In genomic region chr6:135780326-135780725, GRCh38 we compare ENCODE assay signal across 40 cellular contexts.
"Had no signal": no experiment of that assay in that cellular context is flagged by ENCODE, and none has a peak within 500 bp of the region (broad histone marks: within the 10 kb centered on the region; RNA-seq: fewer than 3 reads in every experiment).

No MANE protein-coding gene starts in this region.

- H3K9me3 Mint-ChIP-seq: activated naive CD4-positive, alpha-beta T cell treated with anti-CD3 and anti-CD28 coated beads for 36 hours; activated naive CD4-positive, alpha-beta T cell treated with anti-CD3 and anti-CD28 coated beads, Interleukin-2, amount 10 ng/mL, durations not matched to agents 7 days and 5 days; activated naive CD4-positive, alpha-beta T cell treated with anti-CD3 and anti-CD28 coated beads, Interleukin-2, amount 50 U/mL, for 24 hours; activated naive CD8-positive, alpha-beta T cell treated with anti-CD3 and anti-CD28 coated beads for 36 hours; activated naive CD8-positive, alpha-beta T cell treated with anti-CD3 and anti-CD28 coated beads, Interleukin-2, amount 10 ng/mL, durations not matched to agents 7 days and 5 days; activated naive CD8-positive, alpha-beta T cell treated with anti-CD3 and anti-CD28 coated beads, Interleukin-2, amount 50 U/mL, for 24 hours; activated T-cell treated with anti-CD3 and anti-CD28 coated beads, Interleukin-2, amount 50 U/mL, for 24 hours; activated T-cell treated with anti-CD3 and anti-CD28 coated beads, Interleukin-2, amount 50 U/mL, for 4 hours; activated T-cell treated with anti-CD3 and anti-CD28 coated beads, Interleukin-2, amount 50 U/mL, for 72 hours; activated T-helper 17 cell treated with anti-CD3 and anti-CD28 coated beads, Interleukin-2, amount 50 U/mL, for 72 hours; central memory CD8-positive, alpha-beta T cell had no signal

- H3K27ac ChIP-seq: adrenal gland, ascending aorta, body of pancreas, brain microvascular endothelial cell, breast epithelium, cardiac muscle cell had no signal

- ATAC-seq: activated naive CD4-positive, alpha-beta T cell treated with anti-CD3 and anti-CD28 coated beads, Interleukin-2, amount 50 U/mL, for 72 hours; activated naive CD8-positive, alpha-beta T cell treated with anti-CD3 and anti-CD28 coated beads, Interleukin-2, amount 50 U/mL, for 24 hours; activated T-cell treated with anti-CD3 and anti-CD28 coated beads, Interleukin-2, amount 50 U/mL, for 4 hours; activated T-cell treated with anti-CD3 and anti-CD28 coated beads, Interleukin-2, amount 50 U/mL, for 72 hours; activated T-helper 17 cell treated with anti-CD3 and anti-CD28 coated beads, Interleukin-2, amount 50 U/mL, for 72 hours; body of pancreas had no signal

- H3K27me3 Mint-ChIP-seq: activated naive CD4-positive, alpha-beta T cell treated with anti-CD3 and anti-CD28 coated beads, Interleukin-2, amount 10 ng/mL, durations not matched to agents 7 days and 5 days; activated naive CD4-positive, alpha-beta T cell treated with anti-CD3 and anti-CD28 coated beads, Interleukin-2, amount 50 U/mL, for 24 hours; activated naive CD8-positive, alpha-beta T cell treated with anti-CD3 and anti-CD28 coated beads, Interleukin-2, amount 10 ng/mL, durations not matched to agents 7 days and 5 days; activated naive CD8-positive, alpha-beta T cell treated with anti-CD3 and anti-CD28 coated beads, Interleukin-2, amount 50 U/mL, for 24 hours; brain had no signal

- H3K9me3 ChIP-seq: adrenal gland, ascending aorta, body of pancreas, breast epithelium had no signal

- H3K36me3 ChIP-seq: adrenal gland, ascending aorta, brain microvascular endothelial cell, breast epithelium, cardiac muscle cell had no signal

- H3K36me3 Mint-ChIP-seq: activated naive CD4-positive, alpha-beta T cell treated with anti-CD3 and anti-CD28 coated beads, Interleukin-2, amount 10 ng/mL, durations not matched to agents 7 days and 5 days; activated naive CD4-positive, alpha-beta T cell treated with anti-CD3 and anti-CD28 coated beads, Interleukin-2, amount 50 U/mL, for 24 hours; activated naive CD4-positive, alpha-beta T cell treated with anti-CD3 and anti-CD28 coated beads, Interleukin-2, amount 50 U/mL, for 72 hours; activated naive CD8-positive, alpha-beta T cell treated with anti-CD3 and anti-CD28 coated beads for 36 hours; activated naive CD8-positive, alpha-beta T cell treated with anti-CD3 and anti-CD28 coated beads, Interleukin-2, amount 10 ng/mL, durations not matched to agents 7 days and 5 days; brain had no signal

- DNase-seq: activated effector memory CD4-positive, alpha-beta T cell treated with anti-CD3 and anti-CD28 coated beads, Interleukin-2, amount 50 U/mL, for 16 hours; activated effector memory CD4-positive, alpha-beta T cell treated with Interleukin-2 at 50 U/mL for 16 hours; activated gamma-delta T cell; activated gamma-delta T cell treated with Interleukin-2 at 50 U/mL for 16 hours; activated naive CD4-positive, alpha-beta T cell; activated naive CD4-positive, alpha-beta T cell treated with anti-CD3 and anti-CD28 coated beads for 36 hours; activated naive CD4-positive, alpha-beta T cell treated with anti-CD3 and anti-CD28 coated beads, Interleukin-2, amount 10 ng/mL, durations not matched to agents 7 days and 5 days; activated naive CD4-positive, alpha-beta T cell treated with anti-CD3 and anti-CD28 coated beads, Interleukin-2, amount 50 U/mL, for 16 hours; activated naive CD4-positive, alpha-beta T cell treated with Interleukin-2 at 50 U/mL for 16 hours; activated naive CD8-positive, alpha-beta T cell treated with anti-CD3 and anti-CD28 coated beads for 36 hours; activated naive CD8-positive, alpha-beta T cell treated with anti-CD3 and anti-CD28 coated beads, Interleukin-2, amount 10 ng/mL, durations not matched to agents 7 days and 5 days; activated naive CD8-positive, alpha-beta T cell treated with anti-CD3 and anti-CD28 coated beads, Interleukin-2, amount 50 U/mL, for 24 hours; activated T-cell treated with anti-CD3 and anti-CD28 coated beads, Interleukin-2, amount 50 U/mL, for 1 hour; activated T-cell treated with anti-CD3 and anti-CD28 coated beads, Interleukin-2, amount 50 U/mL, for 24 hours; activated T-cell treated with anti-CD3 and anti-CD28 coated beads, Interleukin-2, amount 50 U/mL, for 4 hours; activated T-cell treated with anti-CD3 and anti-CD28 coated beads, Interleukin-2, amount 50 U/mL, for 48 hours; activated T-cell treated with anti-CD3 and anti-CD28 coated beads, Interleukin-2, amount 50 U/mL, for 72 hours; adrenal gland; amniotic stem cell; amygdala; anterior cingulate cortex; aorta; body of pancreas; brain microvascular endothelial cell; caudate nucleus; central memory CD4-positive, alpha-beta T cell; cerebellar nuclear complex had no signal

- H3K4me3 Mint-ChIP-seq: activated naive CD4-positive, alpha-beta T cell treated with anti-CD3 and anti-CD28 coated beads for 36 hours; activated naive CD4-positive, alpha-beta T cell treated with anti-CD3 and anti-CD28 coated beads, Interleukin-2, amount 10 ng/mL, durations not matched to agents 7 days and 5 days; activated naive CD4-positive, alpha-beta T cell treated with anti-CD3 and anti-CD28 coated beads, Interleukin-2, amount 50 U/mL, for 24 hours; activated naive CD8-positive, alpha-beta T cell; activated naive CD8-positive, alpha-beta T cell treated with anti-CD3 and anti-CD28 coated beads for 36 hours; activated naive CD8-positive, alpha-beta T cell treated with anti-CD3 and anti-CD28 coated beads, Interleukin-2, amount 10 ng/mL, durations not matched to agents 7 days and 5 days; activated naive CD8-positive, alpha-beta T cell treated with anti-CD3 and anti-CD28 coated beads, Interleukin-2, amount 50 U/mL, for 24 hours; activated T-cell treated with anti-CD3 and anti-CD28 coated beads, Interleukin-2, amount 50 U/mL, for 24 hours; activated T-cell treated with anti-CD3 and anti-CD28 coated beads, Interleukin-2, amount 50 U/mL, for 4 hours; activated T-cell treated with anti-CD3 and anti-CD28 coated beads, Interleukin-2, amount 50 U/mL, for 72 hours; activated T-helper 1 cell treated with anti-CD3 and anti-CD28 coated beads, Interleukin-12 subunit alpha, Interleukin-12 subunit beta, Interleukin-2, Interleukin-4 antibody, amounts not matched to agents 30 ng/mL and 10 ng/mL and 1 ng/mL, durations not matched to agents 14 hours and 24 hours and 36 hours; activated T-helper 17 cell treated with anti-CD3 and anti-CD28 coated beads, Interleukin-2, amount 50 U/mL, for 72 hours; brain; central memory CD8-positive, alpha-beta T cell had no signal

- FAIRE-seq: astrocyte, bronchial epithelial cell had no signal

- H3K4me1 Mint-ChIP-seq: activated naive CD4-positive, alpha-beta T cell treated with anti-CD3 and anti-CD28 coated beads, Interleukin-2, amount 10 ng/mL, durations not matched to agents 7 days and 5 days; activated naive CD4-positive, alpha-beta T cell treated with anti-CD3 and anti-CD28 coated beads, Interleukin-2, amount 50 U/mL, for 24 hours; activated naive CD8-positive, alpha-beta T cell treated with anti-CD3 and anti-CD28 coated beads, Interleukin-2, amount 10 ng/mL, durations not matched to agents 7 days and 5 days; activated T-helper 17 cell treated with anti-CD3 and anti-CD28 coated beads, Interleukin-2, amount 50 U/mL, for 72 hours; central memory CD8-positive, alpha-beta T cell had no signal

- H3K27me3 ChIP-seq: adrenal gland, ascending aorta, body of pancreas, brain microvascular endothelial cell, breast epithelium, cardiac muscle cell had no signal

- H3K4me3 ChIP-seq: adrenal gland, ascending aorta, body of pancreas, breast epithelium, cardiac muscle cell had no signal

- H3K4me1 ChIP-seq: adrenal gland, ascending aorta, body of pancreas, breast epithelium had no signal

- H3K27ac Mint-ChIP-seq: activated naive CD4-positive, alpha-beta T cell treated with anti-CD3 and anti-CD28 coated beads for 36 hours; activated naive CD4-positive, alpha-beta T cell treated with anti-CD3 and anti-CD28 coated beads, Interleukin-2, amount 10 ng/mL, durations not matched to agents 7 days and 5 days; activated naive CD4-positive, alpha-beta T cell treated with anti-CD3 and anti-CD28 coated beads, Interleukin-2, amount 50 U/mL, for 24 hours; activated naive CD4-positive, alpha-beta T cell treated with anti-CD3 and anti-CD28 coated beads, Interleukin-2, amount 50 U/mL, for 72 hours; activated naive CD8-positive, alpha-beta T cell; activated naive CD8-positive, alpha-beta T cell treated with anti-CD3 and anti-CD28 coated beads for 36 hours; activated naive CD8-positive, alpha-beta T cell treated with anti-CD3 and anti-CD28 coated beads, Interleukin-2, amount 10 ng/mL, durations not matched to agents 7 days and 5 days; activated naive CD8-positive, alpha-beta T cell treated with anti-CD3 and anti-CD28 coated beads, Interleukin-2, amount 50 U/mL, for 24 hours; activated T-cell treated with anti-CD3 and anti-CD28 coated beads, Interleukin-2, amount 50 U/mL, for 24 hours; activated T-cell treated with anti-CD3 and anti-CD28 coated beads, Interleukin-2, amount 50 U/mL, for 72 hours; activated T-helper 1 cell treated with anti-CD3 and anti-CD28 coated beads, Interleukin-12 subunit alpha, Interleukin-12 subunit beta, Interleukin-2, Interleukin-4 antibody, amounts not matched to agents 30 ng/mL and 10 ng/mL and 1 ng/mL, durations not matched to agents 14 hours and 24 hours and 36 hours; activated T-helper 17 cell treated with anti-CD3 and anti-CD28 coated beads, Interleukin-2, amount 50 U/mL, for 72 hours; activated T-helper 2 cell treated with anti-CD3 and anti-CD28 coated beads, Interferon-gamma antibody, Interleukin-2, Interleukin-4, amounts not matched to agents 10 μg/mL and 5 μg/mL and 100 μg/mL, durations not matched to agents 14 hours and 24 hours and 36 hours; brain had no signal
